ENCODE assay signal across 18 cellular contexts in the genomic region with DNA sequence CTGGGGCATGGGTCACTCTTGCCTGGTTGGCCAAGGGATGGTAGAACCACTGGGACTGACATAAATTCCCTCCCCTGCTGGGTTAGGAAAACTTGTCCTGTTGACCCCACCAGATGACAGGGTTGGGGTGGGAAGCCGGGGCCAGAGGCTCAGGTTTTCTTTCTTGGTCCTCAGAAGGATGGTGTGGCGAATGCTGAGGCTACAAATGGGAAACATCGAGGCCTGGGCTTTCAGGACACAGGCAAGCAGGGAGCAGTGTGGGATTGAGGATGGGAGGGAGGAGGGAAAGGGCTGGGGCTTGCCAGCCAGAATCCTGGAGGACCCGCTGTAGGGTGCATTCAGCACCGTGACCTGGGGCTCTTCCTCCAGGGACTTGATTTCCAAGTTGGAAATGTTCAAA. TPM values are rescaled to one million over a fixed set of nuclear protein-coding genes. Genes with fewer than 3 reads are reported as not detected.
DNase-seq lines count a peak whose midpoint lies in the region; ATAC-seq and TF ChIP-seq lines count a peak whose summit lies in the region.
"Had no signal": no experiment of that assay in that cellular context is flagged by ENCODE, and none has a peak within 500 bp of the region (broad histone marks: within the 10 kb centered on the region; RNA-seq: fewer than 3 reads in every experiment).

No MANE protein-coding gene starts in this region.

- no peaks in the 10 kb centered on the region for H3K27me3 ChIP-seq in IMR-90 (ENCODE audit: control insufficient read depth, insufficient read depth, low read length)
- H3K27me3 ChIP-seq in lower lobe of right lung (ENCODE audit: low read depth), result no peaks in the 10 kb centered on the region
- H3K27me3 ChIP-seq in neuronal stem cell (ENCODE audit: control insufficient read depth in 3 of 3, insufficient read depth in 3 of 3, low read depth in 1 of 3, low read length in 3 of 3), result peaks cover 0 to 2% (median 0%) of the 10 kb centered on the region in 3 experiments
- H3K27me3 ChIP-seq in right atrium auricular region, result no peaks in the 10 kb centered on the region

- intact Hi-C loops in IMR-90 (cut with micrococcal nuclease) (loop anchor here (5.0 kb wide), 1 partner anchor 162 kb away; no protein-coding TSS in a partner anchor), lower lobe of right lung (cut with DNase I) (no loop called here)

- no peak for TF ChIP-seq RAD21 in IMR-90 (IDR thresholded peaks at IDR 0.05; ENCODE audit: low read length)

- no peak overlapping the region for H2AK5ac ChIP-seq in IMR-90 (ENCODE audit: low read depth, low read length)
- H2AK5ac ChIP-seq in neuronal stem cell (ENCODE audit: low read depth, low read length), result no peak overlapping the region

- H3K4me1 Mint-ChIP-seq in stimulated activated effector memory CD8-positive, alpha-beta T cell treated with anti-CD3 and anti-CD28 coated beads, Interleukin-12 subunit alpha, Interleukin-12 subunit beta, amount 100 ng/mL, for 72 hours, result peaks cover 9% of the 10 kb centered on the region
- peaks cover 4% of the 10 kb centered on the region; the same call in 1 of the 2 replicates for H3K4me1 Mint-ChIP-seq in WTC11
- H3K4me1 Mint-ChIP-seq: B cell had no signal

- peaks cover 9% of the 10 kb centered on the region for H3K4me1 ChIP-seq in IMR-90 (ENCODE audit: control insufficient read depth, insufficient read depth, low read length)
- no peaks in the 10 kb centered on the region for H3K4me1 ChIP-seq in lower lobe of right lung
- H3K4me1 ChIP-seq in neuronal stem cell (ENCODE audit: control insufficient read depth in 2 of 2, insufficient read depth in 1 of 2, low read depth in 1 of 2, low read length in 2 of 2), result no peaks in the 10 kb centered on the region
- peaks cover 0 to 2% of the 10 kb centered on the region in 2 donors for H3K4me1 ChIP-seq in right atrium auricular region

- H3K56ac ChIP-seq in IMR-90 (ENCODE audit: extremely low read depth, insufficient read depth, low read length), result no peak overlapping the region

- no peak overlapping the region for H2BK20ac ChIP-seq in IMR-90 (ENCODE audit: low read depth, low read length)

- 71% methylated on average over 3 of the region's 5 CpGs; no CpG with 5 or more reads in 1 of the 2 experiments for WGBS in IMR-90 (ENCODE audit: extremely low coverage in 2 of 2, insufficient read length in 1 of 2), 2 experiments
- no CpG with 5 or more reads among the region's 5 CpGs for WGBS in neuronal stem cell (ENCODE audit: extremely low coverage in 2 of 2, insufficient read length in 2 of 2, insufficient replicate concordance in 1 of 2), 2 donors

- H3K14ac ChIP-seq in IMR-90 (replicated peaks; ENCODE audit: low read depth, low read length), result no peak overlapping the region
- no peak overlapping the region for H3K14ac ChIP-seq in neuronal stem cell (ENCODE audit: low read length)

- H3K9ac ChIP-seq in IMR-90 (ENCODE audit: low read depth, low read length) (no peak overlapping the region), neuronal stem cell (ENCODE audit: low read depth, low read length, poor library complexity) (no peak overlapping the region)

- H3K9me3 Mint-ChIP-seq in stimulated activated effector memory CD8-positive, alpha-beta T cell treated with anti-CD3 and anti-CD28 coated beads, Interleukin-12 subunit alpha, Interleukin-12 subunit beta, amount 100 ng/mL, for 72 hours, result no peaks in the 10 kb centered on the region
- H3K9me3 Mint-ChIP-seq in WTC11, result no peaks in the 10 kb centered on the region
- H3K9me3 Mint-ChIP-seq: CD4-positive, alpha-beta T cell had no signal

- DNase-seq in IMR-90 (no peak), lower lobe of right lung (peak; percentile 16), neuronal stem cell (ENCODE audit: low spot score) (no peak), NCI-H510A (lab: John Stamatoyannopoulos, UW) (no peak), left lobe of liver (ENCODE audit: low spot score) (no peak), WTC11 (ENCODE audit: low spot score) (no peak), right atrium auricular region (ENCODE audit: low spot score) (no peak)
- DNase-seq in stimulated activated effector memory CD8-positive, alpha-beta T cell treated with anti-CD3 and anti-CD28 coated beads, Interleukin-12 subunit alpha, Interleukin-12 subunit beta, amount 100 ng/mL, for 72 hours (ENCODE audit: low spot score in 2 of 2), result no peak
- DNase-seq: CD4-positive, alpha-beta T cell; DMS153; DMS79; GDM1; GOT3; H7 had no signal

- H3K4me2 ChIP-seq in IMR-90 (ENCODE audit: low read depth, low read length) (no peak overlapping the region), neuronal stem cell (ENCODE audit: insufficient read depth, low read length, poor library complexity, severe bottlenecking) (no peak overlapping the region)

- no peak overlapping the region for H3K4me3 ChIP-seq in IMR-90 (ENCODE audit: insufficient read depth, low read depth, low read length)
- no peak overlapping the region for H3K4me3 ChIP-seq in lower lobe of right lung
- H3K4me3 ChIP-seq in neuronal stem cell (ENCODE audit: low read length in 2 of 2), result no peak overlapping the region
- H3K4me3 ChIP-seq in right atrium auricular region, result no peak overlapping the region

- ATAC-seq in IMR-90 (ENCODE audit: low read depth) (no peak), lower lobe of right lung (no peak), left lobe of liver (no peak), WTC11 (no peak)
- no peak for ATAC-seq in stimulated activated effector memory CD8-positive, alpha-beta T cell treated with anti-CD3 and anti-CD28 coated beads, Interleukin-12 subunit alpha, Interleukin-12 subunit beta, amount 100 ng/mL, for 72 hours
- ATAC-seq: HCT116 had no signal

- H4K91ac ChIP-seq in IMR-90 (ENCODE audit: insufficient read depth, low read depth, low read length) (no peak overlapping the region), neuronal stem cell (ENCODE audit: low read depth, low read length, poor library complexity) (no peak overlapping the region)

- H2AK9ac ChIP-seq in IMR-90 (replicated peaks; ENCODE audit: low read depth, low read length, poor library complexity), result no peak overlapping the region

- no peak overlapping the region for H3K18ac ChIP-seq in IMR-90 (ENCODE audit: low read depth, low read length)
- H3K18ac ChIP-seq in neuronal stem cell (ENCODE audit: low read length), result no peak overlapping the region

- H3K23ac ChIP-seq in IMR-90 (ENCODE audit: low read depth, low read length) (no peak overlapping the region), neuronal stem cell (ENCODE audit: low read depth, low read length, poor library complexity) (peak overlapping the region; percentile 5)

- H4K8ac ChIP-seq in IMR-90 (ENCODE audit: low read depth in 2 of 2, low read length in 2 of 2) (no peak overlapping the region), neuronal stem cell (ENCODE audit: low read depth, low read length) (no peak overlapping the region)

- H3K36me3 Mint-ChIP-seq in stimulated activated effector memory CD8-positive, alpha-beta T cell treated with anti-CD3 and anti-CD28 coated beads, Interleukin-12 subunit alpha, Interleukin-12 subunit beta, amount 100 ng/mL, for 72 hours, result peaks cover 2% of the 10 kb centered on the region
- H3K36me3 Mint-ChIP-seq in WTC11, result no peaks in the 10 kb centered on the region

- no peak overlapping the region for H2BK12ac ChIP-seq in neuronal stem cell (ENCODE audit: low read length)

- no peak overlapping the region for H2BK15ac ChIP-seq in IMR-90 (ENCODE audit: low read depth, low read length)
- H2BK15ac ChIP-seq in neuronal stem cell (ENCODE audit: low read length), result no peak overlapping the region

- H3K9me1 ChIP-seq in IMR-90 (ENCODE audit: insufficient read depth, low read length), result peaks cover 10% of the 10 kb centered on the region; the same call in 1 of the 2 replicates

- no peak overlapping the region for H2AFZ ChIP-seq in IMR-90 (replicated peaks; ENCODE audit: low read length, poor library complexity)
- no peak overlapping the region for H2AFZ ChIP-seq in neuronal stem cell (ENCODE audit: low read length)

- H3K4ac ChIP-seq in IMR-90 (ENCODE audit: low read depth, low read length), result 0 out of 2 replicates have a peak overlapping the region, but pooled peaks have one; percentile 13
- H3K4ac ChIP-seq in neuronal stem cell (ENCODE audit: low read length), result no peak overlapping the region

- H3K27ac ChIP-seq in IMR-90 (ENCODE audit: insufficient read depth, low read length), result no peak overlapping the region
- no peak overlapping the region for H3K27ac ChIP-seq in lower lobe of right lung
- H3K27ac ChIP-seq in neuronal stem cell (replicated peaks; ENCODE audit: low read length), result no peak overlapping the region
- H3K27ac ChIP-seq in right atrium auricular region, result no peak overlapping the region
- H3K27ac ChIP-seq: C4-2B had no signal

- no peaks in the 10 kb centered on the region for H3K9me3 ChIP-seq in IMR-90 (ENCODE audit: control insufficient read depth, insufficient read depth, low read length)
- H3K9me3 ChIP-seq in lower lobe of right lung, result no peaks in the 10 kb centered on the region
- H3K9me3 ChIP-seq in neuronal stem cell (replicated peaks in 1 of 2; ENCODE audit: control insufficient read depth in 2 of 2, insufficient read depth in 1 of 2, low read depth in 1 of 2, low read length in 2 of 2), result no peaks in the 10 kb centered on the region
- H3K9me3 ChIP-seq in right atrium auricular region, result no peaks in the 10 kb centered on the region

- TF ChIP-seq CTCF in IMR-90 (conservative IDR thresholded peaks at IDR 0.05; ENCODE audit: low read depth, low read length), result no peak
- TF ChIP-seq CTCF in lower lobe of right lung (IDR thresholded peaks at IDR 0.05), result no peak
- TF ChIP-seq CTCF in WTC11 (IDR thresholded peaks at IDR 0.05), result no peak
- TF ChIP-seq CTCF in right atrium auricular region (IDR thresholded peaks at IDR 0.05), result no peak

- no peak overlapping the region for H4K5ac ChIP-seq in IMR-90 (ENCODE audit: low read depth, low read length)

- CTCF ChIA-PET in IMR-90 (lab: Yijun Ruan, JAX) (interaction anchor here (0.6 to 1.1 kb wide), 2 partner anchors 73 to 74 kb away, joined by 4 read pairs; no protein-coding TSS in a partner anchor), WTC11 (lab: Charles Lee) (interaction anchor here (0.7 to 5.3 kb wide), 20 partner anchors 9 to 289 kb away, joined by 3 to 34 read pairs (median 4); partner anchors contain the start of genes FHOD1, KCTD19, LRRC36 and NOL3)

- no peak for TF ChIP-seq POLR2A in IMR-90 (IDR thresholded peaks at IDR 0.05; ENCODE audit: low read depth, low read length)

- H3K79me1 ChIP-seq in IMR-90 (ENCODE audit: low read depth in 1 of 2, low read length in 2 of 2) (no peaks in the 10 kb centered on the region; a peak in 1 of 4 replicates), neuronal stem cell (ENCODE audit: low read depth, low read length) (peaks cover under 1% of the 10 kb centered on the region)

- POLR2A ChIA-PET in IMR-90 (lab: Charles Lee; ENCODE audit: unreplicated experiment), result no interaction called here
- POLR2A ChIA-PET in WTC11 (lab: Charles Lee), result interaction anchor here (1.1 kb wide), 1 partner anchor 19 kb away, joined by 4 read pairs; no protein-coding TSS in a partner anchor

- dilution Hi-C loops in IMR-90 (cut with HindIII; ENCODE audit: low sequenced_read_pairs, unreplicated experiment), result no loop called here

- H4K20me1 ChIP-seq in IMR-90 (ENCODE audit: insufficient read depth, low read length), result no peaks in the 10 kb centered on the region

- H2BK5ac ChIP-seq in IMR-90 (ENCODE audit: low read depth, low read length, poor library complexity, severe bottlenecking) (no peak overlapping the region), neuronal stem cell (ENCODE audit: low read length) (no peak overlapping the region)

- H2BK120ac ChIP-seq in IMR-90 (ENCODE audit: low read depth, low read length) (no peak overlapping the region), neuronal stem cell (ENCODE audit: low read depth, low read length) (no peak overlapping the region)

- in situ Hi-C loops in IMR-90 (cut with MboI; ENCODE audit: low sequenced_read_pairs), result no loop called here

- H3K36me3 ChIP-seq in IMR-90 (ENCODE audit: control insufficient read depth, insufficient read depth, low read length) (no peaks in the 10 kb centered on the region), lower lobe of right lung (no peaks in the 10 kb centered on the region), neuronal stem cell (replicated peaks in 1 of 2; ENCODE audit: control insufficient read depth in 2 of 2, insufficient read depth in 2 of 2, low read length in 2 of 2) (no peaks in the 10 kb centered on the region), right atrium auricular region (no peaks in the 10 kb centered on the region)

- H3K27ac Mint-ChIP-seq in stimulated activated effector memory CD8-positive, alpha-beta T cell treated with anti-CD3 and anti-CD28 coated beads, Interleukin-12 subunit alpha, Interleukin-12 subunit beta, amount 100 ng/mL, for 72 hours, result peak overlapping the region; percentile 21
- H3K27ac Mint-ChIP-seq in WTC11, result no peak overlapping the region
- H3K27ac Mint-ChIP-seq: B cell; CD4-positive, alpha-beta T cell had no signal

- no TSS peak for BruUV-seq in IMR-90 (replicated peaks; lab: Mats Ljungman, UMichigan)

- no peak overlapping the region for H3K4me3 Mint-ChIP-seq in stimulated activated effector memory CD8-positive, alpha-beta T cell treated with anti-CD3 and anti-CD28 coated beads, Interleukin-12 subunit alpha, Interleukin-12 subunit beta, amount 100 ng/mL, for 72 hours
- H3K4me3 Mint-ChIP-seq in WTC11, result no peak overlapping the region
- H3K4me3 Mint-ChIP-seq: B cell; CD4-positive, alpha-beta T cell had no signal

- H3K27me3 Mint-ChIP-seq in WTC11 (ENCODE audit: low read depth), result no peaks in the 10 kb centered on the region; the same call in 1 of the 2 replicates

RNA-seq across cellular contexts. Expression of gene PLEKHG4, which starts 14.5 kb away (rescaled TPM):
- total RNA-seq in IMR-90 (2012; rRNA removed) (8.3 and 14.0 TPM in 2 replicates), lower lobe of right lung (12.4 TPM), left lobe of liver (0.20 TPM), WTC11 (2021) (5.9 to 16.7 TPM (median 15.0 TPM) in 3 replicates), right atrium auricular region (1 to 10 TPM; 1.1 to 3.9 TPM)
- 50.7 and 56.8 TPM in 2 replicates for polyA plus RNA-seq in IMR-90 (2012; rRNA removed)
- 15.6 and 26.1 TPM in 2 replicates for polyA plus RNA-seq in IMR-90 (2012; cell fraction: cytosol; rRNA removed)
- polyA plus RNA-seq in IMR-90 (2012; cell fraction: nucleus; rRNA removed; ENCODE audit: low replicate concordance), result 214 and 556 TPM in 2 replicates
- 2.4 TPM for polyA plus RNA-seq in neuronal stem cell (2013, experiment 1 of 2)
- 3.0 TPM for polyA plus RNA-seq in neuronal stem cell (2013, experiment 2 of 2)
- total RNA-seq: A172 had no signal

RNA-seq across cellular contexts. Expression of gene SLC9A5, which starts 16.1 kb away (rescaled TPM):
- total RNA-seq in IMR-90 (2012; rRNA removed), result 1.8 and 2.5 TPM in 2 replicates
- 5.4 and 5.7 TPM in 2 replicates for polyA plus RNA-seq in IMR-90 (2012; rRNA removed)
- 2.5 and 4.1 TPM in 2 replicates for polyA plus RNA-seq in IMR-90 (2012; cell fraction: cytosol; rRNA removed)
- 56.1 and 64.8 TPM in 2 replicates for polyA plus RNA-seq in IMR-90 (2012; cell fraction: nucleus; rRNA removed; ENCODE audit: low replicate concordance)
- 2.8 TPM for total RNA-seq in lower lobe of right lung
- 2.6 TPM for polyA plus RNA-seq in neuronal stem cell (2013, experiment 1 of 2)
- polyA plus RNA-seq in neuronal stem cell (2013, experiment 2 of 2), result 2.3 TPM
- total RNA-seq in left lobe of liver, result 0.30 TPM
- total RNA-seq in WTC11 (2021), result 10.3 to 14.4 TPM (median 12.9 TPM) in 3 replicates
- total RNA-seq in right atrium auricular region, result 1 to 10 TPM; 1.5 to 2.4 TPM

RNA-seq across cellular contexts. Expression of gene FHOD1, which starts 17.6 kb away (rescaled TPM):
- 13.1 and 13.8 TPM in 2 replicates for total RNA-seq in IMR-90 (2012; rRNA removed)
- polyA plus RNA-seq in IMR-90 (2012; rRNA removed), result 64.0 and 71.4 TPM in 2 replicates
- 41.0 and 42.3 TPM in 2 replicates for polyA plus RNA-seq in IMR-90 (2012; cell fraction: cytosol; rRNA removed)
- 260 and 582 TPM in 2 replicates for polyA plus RNA-seq in IMR-90 (2012; cell fraction: nucleus; rRNA removed; ENCODE audit: low replicate concordance)
- total RNA-seq in lower lobe of right lung, result 67.7 TPM
- 15.0 TPM for polyA plus RNA-seq in neuronal stem cell (2013, experiment 1 of 2)
- polyA plus RNA-seq in neuronal stem cell (2013, experiment 2 of 2), result 14.0 TPM
- 5.9 TPM for total RNA-seq in left lobe of liver
- total RNA-seq in WTC11 (2021), result 68.9 to 81.3 TPM (median 71.5 TPM) in 3 replicates
- total RNA-seq in right atrium auricular region, result 10 to 100 TPM in 1 of 2 donors, 1 to 10 TPM in 1; 5.3 to 11.6 TPM

RNA-seq across cellular contexts. Expression of gene TMEM208, which starts 37.9 kb away (rescaled TPM):
- 41.7 and 65.6 TPM in 2 replicates for total RNA-seq in IMR-90 (2012; rRNA removed)
- 66.5 and 68.8 TPM in 2 replicates for polyA plus RNA-seq in IMR-90 (2012; rRNA removed)
- 73.8 and 83.8 TPM in 2 replicates for polyA plus RNA-seq in IMR-90 (2012; cell fraction: cytosol; rRNA removed)
- polyA plus RNA-seq in IMR-90 (2012; cell fraction: nucleus; rRNA removed; ENCODE audit: low replicate concordance), result 75.2 and 101 TPM in 2 replicates
- total RNA-seq in lower lobe of right lung, result 33.1 TPM
- 22.6 TPM for polyA plus RNA-seq in neuronal stem cell (2013, experiment 1 of 2)
- 21.1 TPM for polyA plus RNA-seq in neuronal stem cell (2013, experiment 2 of 2)
- 44.9 TPM for total RNA-seq in left lobe of liver
- total RNA-seq in WTC11 (2021), result 37.4 to 48.4 TPM (median 43.1 TPM) in 3 replicates
- 10 to 100 TPM; 16.9 to 27.8 TPM for total RNA-seq in right atrium auricular region
